In the genomic region with DNA sequence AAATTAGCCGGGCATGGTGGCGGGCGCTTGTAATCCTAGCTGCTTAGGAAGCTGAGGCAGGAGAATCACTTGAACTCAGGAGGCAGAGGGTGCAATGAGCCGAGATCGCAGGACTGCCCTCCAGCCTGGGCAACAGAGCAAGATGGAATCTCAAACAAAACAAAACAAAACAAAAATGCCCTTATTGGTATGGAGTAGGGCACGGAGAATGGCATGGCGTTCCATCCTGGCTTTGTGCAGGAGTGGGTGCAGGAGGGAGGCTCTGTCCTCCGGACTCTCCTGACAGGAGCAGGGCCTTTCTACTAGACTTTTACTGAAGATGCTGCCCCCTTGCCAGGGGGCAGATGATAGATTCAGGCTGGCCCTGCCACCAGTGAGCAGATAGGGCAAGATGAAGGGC, we compare ENCODE assay signal across 8 cellular contexts. TPM values are rescaled to one million over a fixed set of nuclear protein-coding genes. Genes with fewer than 3 reads are reported as not detected.
"Had no signal": no experiment of that assay in that cellular context is flagged by ENCODE, and none has a peak within 500 bp of the region (broad histone marks: within the 10 kb centered on the region; RNA-seq: fewer than 3 reads in every experiment).

No MANE protein-coding gene starts in this region.

- DNase-seq: activated CD4-positive, alpha-beta T cell treated with anti-CD3 and anti-CD28 coated beads for 48 hours; activated CD8-positive, alpha-beta memory T cell treated with anti-CD3 and anti-CD28 coated beads for 24 hours; activated naive CD4-positive, alpha-beta T cell treated with anti-CD3 and anti-CD28 coated beads, Interleukin-2, amount 10 ng/mL, durations not matched to agents 7 days and 5 days; central memory CD4-positive, alpha-beta T cell; stimulated activated CD4-positive, alpha-beta T cell treated with anti-CD3 and anti-CD28 coated beads, Interleukin-15, amount 100 ng/mL, for 24 hours; stimulated activated CD4-positive, alpha-beta T cell treated with anti-CD3 and anti-CD28 coated beads, Interleukin-4, amount 100 ng/mL, for 4 hours; trophoblast cell had no signal

RNA-seq across cellular contexts. Expression of a gene that starts 1.0 kb away (rescaled TPM):
- total RNA-seq: skeletal muscle tissue had no signal

RNA-seq across cellular contexts. Expression of a gene that starts 17.3 kb away (rescaled TPM):
- total RNA-seq: skeletal muscle tissue had no signal
